11 cellular contexts compared by ENCODE assay signal in the genomic region with DNA sequence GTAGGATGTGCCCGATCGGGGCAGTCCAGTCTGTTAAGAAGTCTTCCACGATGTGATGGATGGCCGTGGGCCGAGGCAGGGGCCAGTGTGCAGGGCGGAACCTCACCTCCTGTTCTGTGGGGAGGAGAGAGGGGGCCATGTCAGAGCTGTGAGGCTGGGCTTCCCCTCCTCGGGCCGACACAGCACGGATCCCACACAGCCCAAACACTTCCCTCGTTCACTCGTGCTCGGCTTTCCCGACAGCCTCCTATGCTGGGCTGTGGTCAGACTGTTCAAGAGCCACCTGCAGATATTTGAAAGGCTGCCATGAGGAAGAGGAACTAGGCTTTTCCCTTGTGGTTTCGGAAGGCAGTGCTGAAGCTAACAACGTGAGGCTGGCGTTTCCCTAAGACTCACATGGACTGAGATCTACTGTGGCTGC. TPM values are rescaled to one million over a fixed set of nuclear protein-coding genes. Genes with fewer than 3 reads are reported as not detected.
DNase-seq lines count a peak whose midpoint lies in the region; ATAC-seq, FAIRE-seq and TF ChIP-seq lines count a peak whose summit lies in the region.
"Had no signal": no experiment of that assay in that cellular context is flagged by ENCODE, and none has a peak within 500 bp of the region (broad histone marks: within the 10 kb centered on the region; RNA-seq: fewer than 3 reads in every experiment).

No MANE protein-coding gene starts in this region.

- H3K27ac ChIP-seq in SU-DHL-6 (ENCODE audit: low read depth, low read length) (peak overlapping the region; percentile 54), mesenchymal stem cell (ENCODE audit: low read length, poor library complexity, severe bottlenecking) (no peak overlapping the region)
- no peak overlapping the region for H3K27ac ChIP-seq in naive thymus-derived CD4-positive, alpha-beta T cell (ENCODE audit: low read depth, low read length)
- H3K27ac ChIP-seq: body of pancreas, thoracic aorta had no signal

- no peaks in the 10 kb centered on the region for H3F3A ChIP-seq in SU-DHL-6 (ENCODE audit: insufficient read depth)

- peak; percentile 97 for FAIRE-seq in GM12892 (lab: Jason Lieb, UNC)

- peak overlapping the region in 2 of 9 donors; percentile 21 to 43 for H3K27ac Mint-ChIP-seq in naive thymus-derived CD4-positive, alpha-beta T cell

- H3K79me1 ChIP-seq in mesenchymal stem cell (replicated peaks; ENCODE audit: low read length, poor library complexity, severe bottlenecking) = no peaks in the 10 kb centered on the region

- H3K9me2 ChIP-seq in SU-DHL-6 (replicated peaks; ENCODE audit: insufficient read depth, low read length) = no peaks in the 10 kb centered on the region

- H3K27me3 Mint-ChIP-seq in naive thymus-derived CD4-positive, alpha-beta T cell = no peaks in the 10 kb centered on the region

- H3K27me3 ChIP-seq in SU-DHL-6 (ENCODE audit: low read length) (no peaks in the 10 kb centered on the region), mesenchymal stem cell (ENCODE audit: control insufficient read depth in 1 of 2, insufficient read depth in 1 of 2, low read length in 2 of 2) (no peaks in the 10 kb centered on the region)
- H3K27me3 ChIP-seq in naive thymus-derived CD4-positive, alpha-beta T cell (ENCODE audit: control insufficient read depth in 2 of 2, insufficient read depth in 2 of 2, low read length in 2 of 2) = no peaks in the 10 kb centered on the region
- H3K27me3 ChIP-seq: body of pancreas had no signal

- no peak overlapping the region for H2AK5ac ChIP-seq in mesenchymal stem cell (ENCODE audit: low read length, severe bottlenecking)

- H2BK12ac ChIP-seq in mesenchymal stem cell (ENCODE audit: low read length in 2 of 2) = no peak overlapping the region

- H3K9me3 Mint-ChIP-seq in naive thymus-derived CD4-positive, alpha-beta T cell = no peaks in the 10 kb centered on the region

- intact Hi-C loops in naive thymus-derived CD4-positive, alpha-beta T cell (cut with micrococcal nuclease) = no loop called here

- H4K8ac ChIP-seq in mesenchymal stem cell (ENCODE audit: low read length) = no peak overlapping the region

- no peak overlapping the region for H3K4ac ChIP-seq in mesenchymal stem cell (ENCODE audit: low read depth in 1 of 2, low read length in 2 of 2)

- H3K36me3 Mint-ChIP-seq in naive thymus-derived CD4-positive, alpha-beta T cell = peaks cover 2 to 32% (median 9%) of the 10 kb centered on the region in 5 donors

- H2BK15ac ChIP-seq in mesenchymal stem cell (ENCODE audit: low read depth, poor library complexity, severe bottlenecking) = no peak overlapping the region

- H3K4me2 ChIP-seq in SU-DHL-6 (ENCODE audit: low read depth, low read length, poor library complexity, severe bottlenecking) (peak overlapping the region; percentile 26), mesenchymal stem cell (ENCODE audit: low read length, poor library complexity, severe bottlenecking) (no peak overlapping the region)

- H3K14ac ChIP-seq in mesenchymal stem cell (ENCODE audit: low read length in 2 of 2) = no peak overlapping the region

- TF ChIP-seq POLR2A in GM12892 (IDR thresholded peaks at IDR 0.05; ENCODE audit: low read depth, low read length) = peak; percentile 52; the same call in 1 of the 2 replicates

- peaks cover 0 to 3% of the 10 kb centered on the region in 2 donors for H3K4me1 ChIP-seq in naive thymus-derived CD4-positive, alpha-beta T cell (ENCODE audit: control insufficient read depth in 2 of 2, insufficient read depth in 2 of 2, low read length in 2 of 2)
- no peaks in the 10 kb centered on the region for H3K4me1 ChIP-seq in mesenchymal stem cell (ENCODE audit: control insufficient read depth, insufficient read depth, low read depth, low read length)
- H3K4me1 ChIP-seq: body of pancreas had no signal

- H3K9ac ChIP-seq in SU-DHL-6 (ENCODE audit: low read length) = peak overlapping the region; percentile 26; the same call in 1 of the 2 replicates
- H3K9ac ChIP-seq in mesenchymal stem cell (ENCODE audit: low read length) = no peak overlapping the region

- peaks cover 6% of the 10 kb centered on the region for H3K36me3 ChIP-seq in SU-DHL-6 (ENCODE audit: low read length)
- peaks cover 0 to 19% (median 0%) of the 10 kb centered on the region in 3 experiments for H3K36me3 ChIP-seq in naive thymus-derived CD4-positive, alpha-beta T cell (ENCODE audit: control insufficient read depth in 2 of 3, insufficient read depth in 3 of 3, low read length in 3 of 3)
- peaks cover 45 to 60% of the 10 kb centered on the region in 2 experiments for H3K36me3 ChIP-seq in mesenchymal stem cell (ENCODE audit: control insufficient read depth in 1 of 2, insufficient read depth in 2 of 2, low read depth in 1 of 2, low read length in 2 of 2)

- no peak overlapping the region for H3K18ac ChIP-seq in mesenchymal stem cell (ENCODE audit: low read depth in 1 of 2, low read length in 2 of 2)

- POLR2A ChIA-PET in naive thymus-derived CD4-positive, alpha-beta T cell (lab: Charles Lee) = interaction anchor here (1.2 kb wide), 1 partner anchor 13 kb away, joined by 5 read pairs; a partner anchor contains a TSS

- ATAC-seq in HG02870 (IDR thresholded peaks at IDR 0.05; ENCODE audit: unreplicated experiment) = peak; percentile 58
- ATAC-seq in naive thymus-derived CD4-positive, alpha-beta T cell = peak; percentile 87
- ATAC-seq in GM19467 (IDR thresholded peaks at IDR 0.05; ENCODE audit: unreplicated experiment) = no peak
- ATAC-seq in GM18519 (IDR thresholded peaks at IDR 0.05; ENCODE audit: low FRiP score, unreplicated experiment) = no peak
- ATAC-seq: body of pancreas had no signal

- no peak overlapping the region for H4K91ac ChIP-seq in mesenchymal stem cell (ENCODE audit: low read length)

- no peak overlapping the region for H3K4me3 ChIP-seq in SU-DHL-6 (ENCODE audit: insufficient read depth, low read length, poor library complexity, severe bottlenecking)
- no peak overlapping the region for H3K4me3 ChIP-seq in naive thymus-derived CD4-positive, alpha-beta T cell (ENCODE audit: low read length)
- H3K4me3 ChIP-seq in mesenchymal stem cell (ENCODE audit: insufficient read depth in 1 of 2, low read depth in 1 of 2, low read length in 2 of 2) = no peak overlapping the region
- H3K4me3 ChIP-seq: body of pancreas, skin epidermis, thoracic aorta had no signal

- peak overlapping the region in 5 of 10 donors; percentile 9 to 52 (median 25) for H3K4me3 Mint-ChIP-seq in naive thymus-derived CD4-positive, alpha-beta T cell

- H2AFZ ChIP-seq in SU-DHL-6 (ENCODE audit: low read depth, low read length, severe bottlenecking) = peak overlapping the region; percentile 2
- no peak overlapping the region for H2AFZ ChIP-seq in mesenchymal stem cell (ENCODE audit: low read depth, low read length)

- H2BK120ac ChIP-seq in mesenchymal stem cell (ENCODE audit: low read depth, low read length) = no peak overlapping the region

- H2BK5ac ChIP-seq in mesenchymal stem cell (ENCODE audit: low read depth, low read length, poor library complexity, severe bottlenecking) = no peak overlapping the region

- peak; percentile 58 for DNase-seq in GM12892 (ENCODE audit: insufficient read length)
- DNase-seq in naive thymus-derived CD4-positive, alpha-beta T cell = no peak
- no peak for DNase-seq in SK-N-DZ (ENCODE audit: low spot score)
- no peak for DNase-seq in mesenchymal stem cell

- H3K4me1 Mint-ChIP-seq in naive thymus-derived CD4-positive, alpha-beta T cell = peaks cover 0 to 11% (median 6%) of the 10 kb centered on the region in 7 donors

- no peak for TF ChIP-seq CTCF in SU-DHL-6 (IDR thresholded peaks at IDR 0.05; ENCODE audit: insufficient read depth, low read length, poor library complexity, severe bottlenecking)

- no peak overlapping the region for H3K23ac ChIP-seq in mesenchymal stem cell (ENCODE audit: low read length in 2 of 2)

- no peaks in the 10 kb centered on the region for H3K9me3 ChIP-seq in SU-DHL-6 (ENCODE audit: insufficient read depth, low read length)
- H3K9me3 ChIP-seq in naive thymus-derived CD4-positive, alpha-beta T cell (ENCODE audit: control insufficient read depth in 2 of 3, low read length in 3 of 3) = no peaks in the 10 kb centered on the region
- no peaks in the 10 kb centered on the region for H3K9me3 ChIP-seq in mesenchymal stem cell (ENCODE audit: control insufficient read depth, low read length)
- H3K9me3 ChIP-seq: body of pancreas, thoracic aorta had no signal

- no peaks in the 10 kb centered on the region for H4K20me1 ChIP-seq in SU-DHL-6 (ENCODE audit: low read depth, low read length)

- H3K79me2 ChIP-seq in SU-DHL-6 (ENCODE audit: insufficient read depth, low read length) = no peaks in the 10 kb centered on the region

- 96% methylated on average over 16 of the region's 16 CpGs for WGBS in mesenchymal stem cell

- CTCF ChIA-PET in naive thymus-derived CD4-positive, alpha-beta T cell (lab: Charles Lee) = interaction anchor here (0.9 kb wide), 1 partner anchor 192 kb away, joined by 4 read pairs; no protein-coding TSS in a partner anchor

RNA-seq across cellular contexts. Expression of a gene that starts 12.3 kb away (rescaled TPM):
- 116 TPM for polyA plus RNA-seq in GM12892 (2012; ENCODE audit: missing spikeins)
- 10 to 100 TPM; 35.5 to 69.9 (median 37.7) TPM for total RNA-seq in naive thymus-derived CD4-positive, alpha-beta T cell
- 100 to 1,000 TPM; 135 to 154 TPM for polyA plus RNA-seq in naive thymus-derived CD4-positive, alpha-beta T cell
- polyA plus RNA-seq in SK-N-DZ (2014; cell fraction: cytosol; rRNA removed) = 19.5 and 21.5 TPM in 2 replicates
- polyA plus RNA-seq in SK-N-DZ (2014; cell fraction: nucleus; rRNA removed) = 13.6 and 39.4 TPM in 2 replicates
- polyA plus RNA-seq in mesenchymal stem cell (2013, experiment 1 of 2) = 66.7 TPM
- 65.6 TPM for polyA plus RNA-seq in mesenchymal stem cell (2013, experiment 2 of 2)

RNA-seq across cellular contexts. Expression of a gene that starts 13.1 kb away (rescaled TPM):
- polyA plus RNA-seq in GM12892 (2012; ENCODE audit: missing spikeins) = 3.4 TPM
- 10 to 100 TPM in 3 of 5 experiments, 1 to 10 TPM in 2; 2.3 to 13.1 (median 11.4) TPM for total RNA-seq in naive thymus-derived CD4-positive, alpha-beta T cell
- polyA plus RNA-seq in naive thymus-derived CD4-positive, alpha-beta T cell = 1 to 10 TPM; 2.3 to 5.6 TPM
- polyA plus RNA-seq in SK-N-DZ (2014; cell fraction: cytosol; rRNA removed) = 15.8 and 17.4 TPM in 2 replicates
- 7.4 and 8.6 TPM in 2 replicates for polyA plus RNA-seq in SK-N-DZ (2014; cell fraction: nucleus; rRNA removed)
- 12.9 TPM for polyA plus RNA-seq in mesenchymal stem cell (2013, experiment 1 of 2)
- 12.8 TPM for polyA plus RNA-seq in mesenchymal stem cell (2013, experiment 2 of 2)

RNA-seq across cellular contexts. Expression of a gene that starts 35.3 kb away (rescaled TPM):
- polyA plus RNA-seq in GM12892 (2012; ENCODE audit: missing spikeins) = 282 TPM
- total RNA-seq in naive thymus-derived CD4-positive, alpha-beta T cell = 100 to 1,000 TPM; 220 to 257 (median 232) TPM
- polyA plus RNA-seq in naive thymus-derived CD4-positive, alpha-beta T cell = 100 to 1,000 TPM; 163 to 191 TPM
- polyA plus RNA-seq in SK-N-DZ (2014; cell fraction: cytosol; rRNA removed) = 449 and 520 TPM in 2 replicates
- 283 and 285 TPM in 2 replicates for polyA plus RNA-seq in SK-N-DZ (2014; cell fraction: nucleus; rRNA removed)
- 145 TPM for polyA plus RNA-seq in mesenchymal stem cell (2013, experiment 1 of 2)
- polyA plus RNA-seq in mesenchymal stem cell (2013, experiment 2 of 2) = 145 TPM

Comparison
In these comparisons a context has a peak if more than half of its experiments do, and no peak if none do; other contexts are left out.
1. ATAC-seq: peak in HG02870 (single experiment) and naive thymus-derived CD4-positive, alpha-beta T cell (single experiment); none in GM19467 (single experiment) and GM18519 (single experiment).